Comparison of ENCODE assay signal across 8 cellular contexts in genomic region chr12:32312049-32312670, GRCh38.
DNase-seq lines count a peak whose midpoint lies in the region; ATAC-seq, FAIRE-seq and TF ChIP-seq lines count a peak whose summit lies in the region.

No MANE protein-coding gene starts in this region.

- no peaks in the 10 kb centered on the region for H3K36me3 Mint-ChIP-seq in naive B cell

- no peak for FAIRE-seq in H1 (lab: Jason Lieb, UNC)

- no peak overlapping the region for H3K18ac ChIP-seq in H1 (ENCODE audit: extremely low read depth, low read length)

- H3K4me3 ChIP-seq in PC-3 (ENCODE audit: low read length) (no peak overlapping the region), H1 (ENCODE audit: extremely low read depth in 1 of 4, insufficient read depth in 2 of 4, low read depth in 3 of 4, low read length in 4 of 4) (no peak overlapping the region)

- H3K14ac ChIP-seq in H1 (ENCODE audit: insufficient read length): no peak overlapping the region

- no peak for TF ChIP-seq POLR2A in H1 (IDR thresholded peaks at IDR 0.05; ENCODE audit: control extremely low read depth in 1 of 2, low read depth in 2 of 2, low read length in 2 of 2)

- H3K23ac ChIP-seq in H1 (ENCODE audit: insufficient read length): no peak overlapping the region

- no peak overlapping the region for H4K91ac ChIP-seq in H1 (replicated peaks; ENCODE audit: insufficient read length, low read length)

- no peak overlapping the region for H3K4ac ChIP-seq in H1 (replicated peaks; ENCODE audit: insufficient read length, low read depth, low read length)

- no peaks in the 10 kb centered on the region for H3K79me1 ChIP-seq in H1 (ENCODE audit: low read depth, low read length)

- no TSS peak for BruUV-seq in PC-3 (replicated peaks; lab: Mats Ljungman, UMichigan)

- H3K4me1 ChIP-seq in PC-3 (ENCODE audit: insufficient read depth, low read length) (no peaks in the 10 kb centered on the region), H1 (replicated peaks in 1 of 4; ENCODE audit: control insufficient read depth in 3 of 4, insufficient read depth in 4 of 4, low read length in 3 of 4) (no peaks in the 10 kb centered on the region)

- no peaks in the 10 kb centered on the region for H3K27me3 Mint-ChIP-seq in naive B cell

- H4K5ac ChIP-seq in H1 (ENCODE audit: insufficient read length, low read depth, low read length): no peak overlapping the region

- no peak overlapping the region for H3K4me3 Mint-ChIP-seq in naive B cell

- H3F3A ChIP-seq in PC-3 (ENCODE audit: low read length, unreplicated experiment): no peaks in the 10 kb centered on the region

- H2AK5ac ChIP-seq in H1 (ENCODE audit: low read depth, low read length): no peak overlapping the region

- H3K23me2 ChIP-seq in H1 (ENCODE audit: low read depth, low read length): no peaks in the 10 kb centered on the region

- no peak overlapping the region for H4K8ac ChIP-seq in H1 (ENCODE audit: extremely low read depth, insufficient read depth, low read length)

- no peaks in the 10 kb centered on the region for H3K9me2 ChIP-seq in PC-3 (replicated peaks; ENCODE audit: low read length)

- no peak overlapping the region for H2AFZ ChIP-seq in PC-3 (ENCODE audit: low read length)
- H2AFZ ChIP-seq in H1 (ENCODE audit: low read length): no peak overlapping the region

- no peak overlapping the region for H2BK15ac ChIP-seq in H1 (ENCODE audit: low read length)

- CTCF ChIA-PET in PC-3 (lab: Charles Lee): interaction anchor here (0.6 to 1.0 kb wide), 5 partner anchors 249 to 659 kb away, joined by 3 to 9 read pairs (median 3); no protein-coding TSS in a partner anchor
- CTCF ChIA-PET in H1 (lab: Charles Lee; ENCODE audit: partially characterized antibody): interaction anchor here (0.5 to 1.9 kb wide), 22 partner anchors 9 to 1330 kb away, joined by 3 to 8 read pairs (median 4); no protein-coding TSS in a partner anchor

- no peak overlapping the region for H2BK5ac ChIP-seq in H1 (ENCODE audit: low read depth, low read length)

- no peak overlapping the region for H2BK20ac ChIP-seq in H1 (ENCODE audit: low read length)

- POLR2A ChIA-PET in PC-3 (lab: Charles Lee; ENCODE audit: unreplicated experiment): no interaction called here
- POLR2A ChIA-PET in H1 (lab: Charles Lee; ENCODE audit: partially characterized antibody): no interaction called here

- peak overlapping the region in 3 of 6 donors; percentile 4 to 71 (median 37) for H3K27ac Mint-ChIP-seq in naive B cell

- intact Hi-C loops in PC-3 (cut with micrococcal nuclease): loop anchor here (1.0 to 5.0 kb wide), 4 partner anchors 252 to 659 kb away; no protein-coding TSS in a partner anchor

- ATAC-seq in PC-3: peak; percentile 51
- ATAC-seq in naive B cell (ENCODE audit: low read depth in 2 of 2): peak; percentile 55 to 70

- H3K4me2 ChIP-seq in PC-3 (ENCODE audit: low read length): no peak overlapping the region
- no peak overlapping the region for H3K4me2 ChIP-seq in H1 (ENCODE audit: insufficient read depth in 1 of 2, low read depth in 2 of 2, low read length in 2 of 2)

- TF ChIP-seq CTCF in LNCAP (IDR thresholded peaks at IDR 0.05): peak; percentile 70
- TF ChIP-seq CTCF in PC-3 (conservative IDR thresholded peaks at IDR 0.05; ENCODE audit: low read depth, low read length): peak; percentile 79
- peak in 2 of 3 experiments; percentile 50 to 68; a peak in 3 of 4 replicates for TF ChIP-seq CTCF in H1 (IDR thresholded peaks at IDR 0.05; ENCODE audit: control extremely low read depth in 1 of 3, insufficient read depth in 1 of 3, low read depth in 1 of 3, low read length in 3 of 3)

- H2BK120ac ChIP-seq in H1 (replicated peaks; ENCODE audit: low read depth, low read length): no peak overlapping the region

- no peaks in the 10 kb centered on the region for H3K27me3 ChIP-seq in PC-3 (ENCODE audit: low read length)
- H3K27me3 ChIP-seq in H1 (replicated peaks in 1 of 4; ENCODE audit: control insufficient read depth in 3 of 4, extremely low read depth in 1 of 4, insufficient read depth in 3 of 4, low read length in 3 of 4): no peaks in the 10 kb centered on the region

- no peak overlapping the region for H3K27ac ChIP-seq in PC-3 (ENCODE audit: low read length)
- H3K27ac ChIP-seq in H1 (ENCODE audit: low read depth, low read length): no peak overlapping the region

- H4K20me1 ChIP-seq in PC-3 (ENCODE audit: low read length): no peaks in the 10 kb centered on the region
- H4K20me1 ChIP-seq in H1 (replicated peaks in 1 of 2; ENCODE audit: control insufficient read depth in 1 of 2, insufficient read depth in 2 of 2, low read length in 2 of 2): no peaks in the 10 kb centered on the region

- H2BK12ac ChIP-seq in H1 (ENCODE audit: low read depth, low read length): no peak overlapping the region

- DNase-seq in EL (peak; percentile 65), PC-3 (peak; percentile 68), H1 (ENCODE audit: low read depth in 1 of 2, low spot score in 2 of 2) (no peak), naive B cell (peak; percentile 29), middle frontal gyrus (ENCODE audit: extremely low spot score, low spot score) (no peak), GM19238 (ENCODE audit: insufficient read length, low spot score) (no peak)
- DNase-seq in activated T-cell treated with anti-CD3 and anti-CD28 coated beads, Interleukin-2, amount 50 U/mL, for 48 hours: no peak

- no peaks in the 10 kb centered on the region for H3K79me2 ChIP-seq in PC-3 (ENCODE audit: low read length)
- H3K79me2 ChIP-seq in H1 (ENCODE audit: control insufficient read depth in 1 of 2, insufficient read depth in 2 of 2, low read length in 2 of 2): 0 out of 4 replicates have a peak, but pooled peaks cover 0 to 3% of the 10 kb centered on the region in 2 experiments

- no peak overlapping the region for H3K9ac ChIP-seq in PC-3 (ENCODE audit: low read length)
- H3K9ac ChIP-seq in H1 (replicated peaks in 1 of 4; ENCODE audit: extremely low read depth in 1 of 4, low read depth in 3 of 4, low read length in 3 of 4): no peak overlapping the region

- peaks cover 0 to 2% (median 0%) of the 10 kb centered on the region in 7 donors for H3K9me3 Mint-ChIP-seq in naive B cell

- H3K36me3 ChIP-seq in PC-3 (ENCODE audit: low read depth, low read length) (no peaks in the 10 kb centered on the region), H1 (ENCODE audit: control insufficient read depth in 2 of 4, insufficient read depth in 4 of 4, low read length in 3 of 4) (peaks cover 0 to 5% (median 0%) of the 10 kb centered on the region in 4 experiments; a peak in 1 of 8 replicates)

- H3K56ac ChIP-seq in H1 (replicated peaks; ENCODE audit: insufficient read length, low read depth, low read length): no peak overlapping the region

- peak; percentile 46 to 50 for TF ChIP-seq RAD21 in H1 (IDR thresholded peaks at IDR 0.05 in 1 of 2, conservative IDR thresholded peaks at IDR 0.05 in 1 of 2; ENCODE audit: low read depth in 2 of 2, low read length in 2 of 2)

- 83% methylated on average over 2 of the region's 2 CpGs; no CpG with 5 or more reads in 1 of the 2 experiments for WGBS in H1 (ENCODE audit: extremely low coverage in 1 of 2, insufficient coverage in 1 of 2, insufficient read length in 1 of 2, insufficient replicate concordance in 2 of 2, low coverage in 1 of 2, low lambda C conversion rate in 2 of 2, missing lambda C conversion rate in 1 of 2), 2 experiments

- H3K4me1 Mint-ChIP-seq in naive B cell: peaks cover 4 to 11% (median 8%) of the 10 kb centered on the region in 3 donors

- no peaks in the 10 kb centered on the region for H3K9me3 ChIP-seq in PC-3 (ENCODE audit: low read length)
- no peaks in the 10 kb centered on the region for H3K9me3 ChIP-seq in H1 (ENCODE audit: insufficient read depth in 2 of 2, low read depth in 1 of 2, low read length in 1 of 2)

- TF ChIP-seq EP300 in H1 (IDR thresholded peaks at IDR 0.05; ENCODE audit: borderline replicate concordance in 1 of 2, low read depth in 2 of 2, low read length in 2 of 2): no peak

TF ChIP-seq in H1, 55 proteins besides CTCF, POLR2A, EP300 and RAD21:
- TF ChIP-seq CREB1 (IDR thresholded peaks at IDR 0.05) (no peak), USF2 (IDR thresholded peaks at IDR 0.05; ENCODE audit: low read length) (no peak), BACH1 (IDR thresholded peaks at IDR 0.05; ENCODE audit: low read length) (no peak), ATF3 (IDR thresholded peaks at IDR 0.05; ENCODE audit: insufficient read depth, low read depth, low read length) (no peak), CBX5 (IDR thresholded peaks at IDR 0.05; ENCODE audit: low read depth, low read length) (no peak), BRCA1 (IDR thresholded peaks at IDR 0.05; ENCODE audit: low read depth, low read length) (no peak), BCL11A (IDR thresholded peaks at IDR 0.05; ENCODE audit: low read depth in 2 of 2, low read length in 2 of 2) (no peak), SIN3A (conservative IDR thresholded peaks at IDR 0.05 in 1 of 2, IDR thresholded peaks at IDR 0.05 in 1 of 2; ENCODE audit: low read depth in 1 of 2, low read length in 2 of 2) (no peak), CHD2 (IDR thresholded peaks at IDR 0.05; ENCODE audit: low read length) (no peak), GABPA (IDR thresholded peaks at IDR 0.05; ENCODE audit: borderline replicate concordance, insufficient read depth, low read length) (no peak), ZNF274 (IDR thresholded peaks at IDR 0.05; ENCODE audit: borderline replicate concordance, extremely low read depth, low read length) (no peak), SIX5 (IDR thresholded peaks at IDR 0.05; ENCODE audit: low read depth, low read length) (no peak), POU5F1 (IDR thresholded peaks at IDR 0.05; ENCODE audit: low read depth, low read length) (no peak), TEAD4 (IDR thresholded peaks at IDR 0.05; ENCODE audit: low read depth, low read length) (no peak)

Comparison
In these comparisons a context has a peak if more than half of its experiments do, and no peak if none do; other contexts are left out.
1. DNase-seq: peak in EL (single experiment), PC-3 (single experiment) and naive B cell (single experiment); none in H1 (0 of 2), middle frontal gyrus (single experiment), GM19238 (single experiment) and activated T-cell treated with anti-CD3 and anti-CD28 coated beads, Interleukin-2, amount 50 U/mL, for 48 hours (0 of 2).
2. Peak in every context shown above with its lines, with median percentiles within 50 percentile points of each other: CTCF ChIP-seq.